Comparison of ENCODE assay signal across 27 cellular contexts in genomic region chr12:118513554-118513953, GRCh38.
"Had no signal": no experiment of that assay in that cellular context is flagged by ENCODE, and none has a peak within 500 bp of the region (broad histone marks: within the 10 kb centered on the region; RNA-seq: fewer than 3 reads in every experiment).

No MANE protein-coding gene starts in this region.

- H3K4me3 ChIP-seq: coronary artery, dorsolateral prefrontal cortex, esophagus squamous epithelium, heart left ventricle had no signal

- H3K4me1 ChIP-seq: esophagus squamous epithelium, heart left ventricle had no signal

- H3K27ac ChIP-seq: brain microvascular endothelial cell, coronary artery, dorsolateral prefrontal cortex, epithelial cell of prostate, esophagus squamous epithelium, heart left ventricle, WERI-Rb-1 had no signal

- H3K27me3 ChIP-seq: brain microvascular endothelial cell, dorsolateral prefrontal cortex, esophagus squamous epithelium, heart left ventricle had no signal

- H3K36me3 ChIP-seq: brain microvascular endothelial cell, esophagus squamous epithelium, heart left ventricle, WERI-Rb-1 had no signal

- ATAC-seq: activated CD4-positive, CD25-positive, alpha-beta regulatory T cell treated with anti-CD3 and anti-CD28 coated beads, Interleukin-2, amount 50 U/mL, for 24 hours; activated CD8-positive, alpha-beta T cell treated with anti-CD3 and anti-CD28 coated beads for 36 hours; activated T-cell treated with anti-CD3 and anti-CD28 coated beads, Interleukin-2, amount 50 U/mL, for 4 hours; activated T-helper 17 cell treated with anti-CD3 and anti-CD28 coated beads, Interleukin-2, amount 50 U/mL, for 72 hours; effector memory CD8-positive, alpha-beta T cell; heart left ventricle; T-helper 17 cell had no signal

- H3K9me3 ChIP-seq: esophagus squamous epithelium, heart left ventricle had no signal

- DNase-seq: activated B cell treated with CpG ODN at 0.5 μM for 24 hours; activated CD4-positive, alpha-beta T cell treated with anti-CD3 and anti-CD28 coated beads for 48 hours; activated CD4-positive, alpha-beta T cell treated with anti-CD3 and anti-CD28 coated beads, Interleukin-2, amount 50 U/mL, for 1 hour; activated CD4-positive, alpha-beta T cell treated with anti-CD3 and anti-CD28 coated beads, Interleukin-2, amount 50 U/mL, for 48 hours; activated CD8-positive, alpha-beta memory T cell treated with anti-CD3 and anti-CD28 coated beads for 24 hours; activated CD8-positive, alpha-beta T cell treated with anti-CD3 and anti-CD28 coated beads for 36 hours; activated effector memory CD4-positive, alpha-beta T cell treated with Interleukin-2 at 50 U/mL for 16 hours; activated gamma-delta T cell treated with Interleukin-2 at 50 U/mL for 16 hours; activated naive CD4-positive, alpha-beta T cell treated with anti-CD3 and anti-CD28 coated beads, Interleukin-2, amount 50 U/mL, for 16 hours; activated naive CD4-positive, alpha-beta T cell treated with Interleukin-2 at 50 U/mL for 16 hours; activated T-cell treated with anti-CD3 and anti-CD28 coated beads, Interleukin-2, amount 50 U/mL, for 4 hours; amniotic stem cell; anterior cingulate cortex; brain microvascular endothelial cell; cerebellar nuclear complex; effector memory CD8-positive, alpha-beta T cell; esophagus squamous epithelium; heart left ventricle; T-helper 1 cell; T-helper 17 cell; T1000; WERI-Rb-1 had no signal
